Comparison of ENCODE assay signal across 3 cellular contexts in genomic region chr19:50044922-50045321, GRCh38.
TF ChIP-seq lines count a peak whose summit lies in the region.

No MANE protein-coding gene starts in this region.

TF ChIP-seq in liver, 16 proteins besides CTCF, POLR2A, EP300 and RAD21:
- TF ChIP-seq HNF4A (conservative IDR thresholded peaks at IDR 0.05) (no peak), ZBTB33 (IDR thresholded peaks at IDR 0.05) (no peak), YY1 (IDR thresholded peaks at IDR 0.05) (no peak), TAF1 (conservative IDR thresholded peaks at IDR 0.05) (no peak), EGR1 (IDR thresholded peaks at IDR 0.05; ENCODE audit: low read depth in 2 of 2) (no peak), FOXA1 (IDR thresholded peaks at IDR 0.05) (no peak), ATF3 (IDR thresholded peaks at IDR 0.05) (no peak)

TF ChIP-seq in HepG2, 621 proteins besides CTCF, POLR2A, EP300 and RAD21:
- TF ChIP-seq HNRNPK (IDR thresholded peaks at IDR 0.05; ENCODE audit: low read depth, low read length, poor library complexity, severe bottlenecking) (no peak), IRX3 (CRISPR knock-in tag; IDR thresholded peaks at IDR 0.05; ENCODE audit: borderline replicate concordance, low read depth) (no peak), SMAD9 (CRISPR knock-in tag; IDR thresholded peaks at IDR 0.05) (no peak), SAP130 (CRISPR knock-in tag; IDR thresholded peaks at IDR 0.05; ENCODE audit: low read depth) (no peak), ZNF543 (CRISPR knock-in tag; IDR thresholded peaks at IDR 0.05) (no peak), ZBTB21 (CRISPR knock-in tag; IDR thresholded peaks at IDR 0.05) (no peak), HES4 (CRISPR knock-in tag; IDR thresholded peaks at IDR 0.05; ENCODE audit: borderline replicate concordance) (no peak), ZNF318 (CRISPR knock-in tag; IDR thresholded peaks at IDR 0.05) (no peak), U2AF2 (IDR thresholded peaks at IDR 0.05; ENCODE audit: low read depth, low read length) (no peak)
TF ChIP-seq in HepG2: peak in this region for 0.

TF ChIP-seq in HEK293, 187 proteins besides CTCF, POLR2A, EP300 and RAD21:
- TF ChIP-seq ZNF514 (tag by site-specific recombination; IDR thresholded peaks at IDR 0.05) (no peak), GLI2 (tag by site-specific recombination; IDR thresholded peaks at IDR 0.05; ENCODE audit: borderline replicate concordance, low read depth) (no peak), SETDB1 (IDR thresholded peaks at IDR 0.05; ENCODE audit: insufficient read length, low read length) (peak; percentile 90), ATF2 (tag by site-specific recombination; IDR thresholded peaks at IDR 0.05; ENCODE audit: low read depth) (no peak), SALL2 (tag by site-specific recombination; IDR thresholded peaks at IDR 0.05; ENCODE audit: borderline replicate concordance) (no peak), HOXD13 (CRISPR knock-in tag; IDR thresholded peaks at IDR 0.05; ENCODE audit: borderline replicate concordance) (no peak)
TF ChIP-seq in HEK293: peak in this region for 1.
